28 cellular contexts compared by ENCODE assay signal in the genomic region with DNA sequence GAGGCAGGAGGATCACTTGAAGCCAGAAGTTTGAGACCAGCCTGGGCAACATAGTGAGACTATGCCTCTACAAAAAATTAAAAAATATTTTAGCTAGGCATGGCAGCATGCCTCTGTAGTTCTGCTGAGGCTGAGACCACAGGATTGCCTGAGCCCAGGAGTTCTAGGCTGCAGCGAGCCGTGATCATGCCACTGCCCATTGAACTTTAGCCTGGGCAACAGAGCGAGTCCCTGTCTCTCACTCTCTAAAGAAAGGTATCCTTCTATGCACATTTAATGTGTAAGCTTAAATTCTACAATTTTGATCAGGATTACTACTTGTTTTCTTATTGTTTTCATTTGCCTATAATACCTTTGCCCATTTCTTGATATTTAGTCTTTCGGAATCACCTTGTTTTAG.
"Had no signal": no experiment of that assay in that cellular context is flagged by ENCODE, and none has a peak within 500 bp of the region (broad histone marks: within the 10 kb centered on the region; RNA-seq: fewer than 3 reads in every experiment).

No MANE protein-coding gene starts in this region.

- H3K27me3 ChIP-seq: ascending aorta, breast epithelium, cardiac muscle cell, colonic mucosa, esophagus squamous epithelium, gastroesophageal sphincter had no signal

- H3K27ac ChIP-seq: ascending aorta, breast epithelium, cardiac muscle cell, colonic mucosa, epithelial cell of prostate, esophagus squamous epithelium, gastroesophageal sphincter had no signal

- H3K4me1 ChIP-seq: breast epithelium, colonic mucosa had no signal

- DNase-seq: activated CD4-positive, alpha-beta memory T cell treated with anti-CD3 and anti-CD28 coated beads for 36 hours; activated CD4-positive, alpha-beta T cell treated with anti-CD3 and anti-CD28 coated beads for 36 hours; activated CD4-positive, alpha-beta T cell treated with anti-CD3 and anti-CD28 coated beads, Interleukin-2, amount 10 ng/mL, durations not matched to agents 24 days and 14 days; activated CD4-positive, CD25-positive, alpha-beta regulatory T cell; activated CD4-positive, CD25-positive, alpha-beta regulatory T cell treated with anti-CD3 and anti-CD28 coated beads, Interleukin-2, amount 50 U/mL, for 72 hours; activated CD8-positive, alpha-beta memory T cell treated with anti-CD3 and anti-CD28 coated beads, Interleukin-2, amount 10 ng/mL, durations not matched to agents 7 days and 5 days; activated CD8-positive, alpha-beta memory T cell treated with anti-CD3 and anti-CD28 coated beads, Interleukin-2, amount 50 U/mL, for 4 hours; activated CD8-positive, alpha-beta T cell treated with anti-CD3 and anti-CD28 coated beads, Interleukin-2, amount 10 ng/mL, durations not matched to agents 7 days and 5 days; activated gamma-delta T cell; activated naive CD4-positive, alpha-beta T cell; activated naive CD4-positive, alpha-beta T cell treated with anti-CD3 and anti-CD28 coated beads, Interleukin-2, amount 10 ng/mL, durations not matched to agents 7 days and 5 days; activated naive CD8-positive, alpha-beta T cell treated with anti-CD3 and anti-CD28 coated beads, Interleukin-2, amount 10 ng/mL, durations not matched to agents 7 days and 5 days; activated T-cell treated with anti-CD3 and anti-CD28 coated beads, Interleukin-2, amount 50 U/mL, for 1 hour; activated T-cell treated with anti-CD3 and anti-CD28 coated beads, Interleukin-2, amount 50 U/mL, for 72 hours; central memory CD4-positive, alpha-beta T cell; cerebellar nuclear complex; colonic mucosa; effector CD8-positive, alpha-beta T cell; esophagus squamous epithelium; foreskin melanocyte; T-helper 1 cell; T-helper 2 cell had no signal

- ATAC-seq: activated CD4-positive, alpha-beta T cell treated with anti-CD3 and anti-CD28 coated beads for 36 hours; activated CD8-positive, alpha-beta memory T cell treated with anti-CD3 and anti-CD28 coated beads, Interleukin-2, amount 10 ng/mL, durations not matched to agents 7 days and 5 days; activated CD8-positive, alpha-beta T cell treated with anti-CD3 and anti-CD28 coated beads, Interleukin-2, amount 10 ng/mL, durations not matched to agents 7 days and 5 days; activated naive CD4-positive, alpha-beta T cell treated with anti-CD3 and anti-CD28 coated beads, Interleukin-2, amount 50 U/mL, for 72 hours; activated T-cell treated with anti-CD3 and anti-CD28 coated beads, Interleukin-2, amount 50 U/mL, for 72 hours; gastroesophageal sphincter had no signal

- H3K9me3 ChIP-seq: ascending aorta, breast epithelium, colonic mucosa, esophagus squamous epithelium, gastroesophageal sphincter had no signal

- H3K36me3 ChIP-seq: cardiac muscle cell, colonic mucosa had no signal

- H3K4me3 ChIP-seq: ascending aorta, breast epithelium, cardiac muscle cell, colonic mucosa, esophagus squamous epithelium, gastroesophageal sphincter had no signal
